11 cellular contexts compared by ENCODE assay signal in the genomic region with DNA sequence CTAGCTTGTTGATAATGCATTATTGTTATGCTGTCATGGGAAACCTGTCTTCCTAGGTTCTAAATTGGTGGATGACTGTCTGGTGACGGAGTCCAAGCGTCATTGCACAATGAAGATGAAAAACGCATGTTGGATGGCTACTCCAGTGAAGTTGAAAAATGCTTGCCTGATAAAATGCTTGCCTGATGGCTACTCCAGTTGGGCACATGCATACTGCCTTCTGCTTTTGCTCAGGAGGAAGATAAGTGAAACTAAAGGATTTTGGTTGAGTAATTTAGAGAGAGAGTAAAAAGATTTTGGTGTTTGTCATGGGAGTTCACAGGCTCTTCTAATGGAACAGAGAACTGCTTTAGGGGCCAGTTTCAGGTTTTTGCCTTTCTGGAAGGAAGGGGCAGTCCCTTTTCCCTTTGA.
DNase-seq lines count a peak whose midpoint lies in the region; ATAC-seq and TF ChIP-seq lines count a peak whose summit lies in the region.
"Had no signal": no experiment of that assay in that cellular context is flagged by ENCODE, and none has a peak within 500 bp of the region (broad histone marks: within the 10 kb centered on the region; RNA-seq: fewer than 3 reads in every experiment).

No MANE protein-coding gene starts in this region.

- no peak overlapping the region for H3K4me2 ChIP-seq in IMR-90 (ENCODE audit: low read depth, low read length)

- H4K5ac ChIP-seq in IMR-90 (ENCODE audit: low read depth, low read length): no peak overlapping the region; the same call in 1 of the 2 replicates

- no peak overlapping the region for H3K9ac ChIP-seq in IMR-90 (ENCODE audit: low read depth, low read length)

- H3K4me3 Mint-ChIP-seq in Calu3 (ENCODE audit: low read depth, unreplicated experiment): peak overlapping the region; percentile 54
- peak overlapping the region in 2 of 10 donors; percentile 0 to 31 for H3K4me3 Mint-ChIP-seq in naive thymus-derived CD4-positive, alpha-beta T cell
- H3K4me3 Mint-ChIP-seq: T-helper 1 cell treated with Interleukin-12 subunit alpha and Interleukin-12 subunit beta and Interleukin-4 antibody, amounts not matched to agents 30 μg/mL and 1 μg/mL, for 36 hours had no signal

- no peaks in the 10 kb centered on the region for H3K27me3 Mint-ChIP-seq in Calu3 (ENCODE audit: unreplicated experiment)
- no peaks in the 10 kb centered on the region for H3K27me3 Mint-ChIP-seq in naive thymus-derived CD4-positive, alpha-beta T cell

- dilution Hi-C loops in IMR-90 (cut with HindIII; ENCODE audit: low sequenced_read_pairs, unreplicated experiment): no loop called here

- H3K9me3 ChIP-seq in IMR-90 (ENCODE audit: control insufficient read depth, insufficient read depth, low read length) (no peaks in the 10 kb centered on the region), body of pancreas (no peaks in the 10 kb centered on the region)
- H3K9me3 ChIP-seq in naive thymus-derived CD4-positive, alpha-beta T cell (ENCODE audit: control insufficient read depth in 2 of 3, low read length in 3 of 3): no peaks in the 10 kb centered on the region
- H3K9me3 ChIP-seq: thoracic aorta had no signal

- WGBS in IMR-90 (ENCODE audit: extremely low coverage in 2 of 2, insufficient read length in 1 of 2), 2 experiments: 40% methylated on average over 3 of the region's 3 CpGs; no CpG with 5 or more reads in 1 of the 2 experiments
- WGBS in body of pancreas, 2 donors: 55 to 67% methylated on average over 3 of the region's 3 CpGs

- CTCF ChIA-PET in Calu3 (lab: Charles Lee): interaction anchor here (0.7 to 1.0 kb wide), 2 partner anchors 13 to 24 kb away, joined by 5 read pairs; no protein-coding TSS in a partner anchor
- CTCF ChIA-PET in IMR-90 (lab: Yijun Ruan, JAX): interaction anchor here (0.7 kb wide), 1 partner anchor 526 kb away, joined by 3 read pairs; no protein-coding TSS in a partner anchor
- CTCF ChIA-PET in naive thymus-derived CD4-positive, alpha-beta T cell (lab: Charles Lee): interaction anchor here (1.1 kb wide), 1 partner anchor 11 kb away, joined by 3 read pairs; no protein-coding TSS in a partner anchor

- TF ChIP-seq POLR2A in IMR-90 (IDR thresholded peaks at IDR 0.05; ENCODE audit: low read depth, low read length) (no peak), body of pancreas (IDR thresholded peaks at IDR 0.05) (no peak)

- H2AK5ac ChIP-seq in IMR-90 (ENCODE audit: low read depth, low read length): no peak overlapping the region

- peak overlapping the region; percentile 0; the same call in 1 of the 2 replicates for H3K4ac ChIP-seq in IMR-90 (ENCODE audit: low read depth, low read length)

- no peak overlapping the region for H2BK20ac ChIP-seq in IMR-90 (ENCODE audit: low read depth, low read length)

- peak overlapping the region; percentile 49; the same call in 1 of the 2 replicates for H3K14ac ChIP-seq in IMR-90 (replicated peaks; ENCODE audit: low read depth, low read length)

- H4K8ac ChIP-seq in IMR-90 (ENCODE audit: low read depth in 2 of 2, low read length in 2 of 2): no peak overlapping the region

- no peak for TF ChIP-seq RAD21 in IMR-90 (IDR thresholded peaks at IDR 0.05; ENCODE audit: low read length)

- H2BK120ac ChIP-seq in IMR-90 (ENCODE audit: low read depth, low read length): peak overlapping the region; percentile 0; the same call in 1 of the 2 replicates

- H3K27ac ChIP-seq in IMR-90 (ENCODE audit: insufficient read depth, low read length) (no peak overlapping the region), body of pancreas (no peak overlapping the region), coronary artery (no peak overlapping the region)
- no peak overlapping the region for H3K27ac ChIP-seq in naive thymus-derived CD4-positive, alpha-beta T cell (ENCODE audit: low read depth, low read length)
- H3K27ac ChIP-seq: thoracic aorta had no signal

- ATAC-seq in IMR-90 (ENCODE audit: low read depth) (no peak), body of pancreas (peak; percentile 53), GM21723 (IDR thresholded peaks at IDR 0.05; ENCODE audit: unreplicated experiment) (no peak)
- no peak for ATAC-seq in naive thymus-derived CD4-positive, alpha-beta T cell

- peaks cover 13% of the 10 kb centered on the region for H3K4me1 ChIP-seq in IMR-90 (ENCODE audit: control insufficient read depth, insufficient read depth, low read length)
- peaks cover 18% of the 10 kb centered on the region for H3K4me1 ChIP-seq in body of pancreas
- peaks cover 0 to 19% of the 10 kb centered on the region in 2 donors for H3K4me1 ChIP-seq in naive thymus-derived CD4-positive, alpha-beta T cell (ENCODE audit: control insufficient read depth in 2 of 2, insufficient read depth in 2 of 2, low read length in 2 of 2)

- no peak overlapping the region for H3K56ac ChIP-seq in IMR-90 (ENCODE audit: extremely low read depth, insufficient read depth, low read length)

- POLR2A ChIA-PET in IMR-90 (lab: Charles Lee; ENCODE audit: unreplicated experiment): no interaction called here
- POLR2A ChIA-PET in naive thymus-derived CD4-positive, alpha-beta T cell (lab: Charles Lee): interaction anchor here (0.6 kb wide), 1 partner anchor 131 kb away, joined by 4 read pairs; no protein-coding TSS in a partner anchor

- H3K4me3 ChIP-seq in IMR-90 (ENCODE audit: insufficient read depth, low read depth, low read length): no peak overlapping the region
- H3K4me3 ChIP-seq in body of pancreas: no peak overlapping the region
- H3K4me3 ChIP-seq in naive thymus-derived CD4-positive, alpha-beta T cell (ENCODE audit: low read length): no peak overlapping the region
- no peak overlapping the region for H3K4me3 ChIP-seq in coronary artery
- H3K4me3 ChIP-seq: thoracic aorta had no signal

- BruUV-seq in Calu3 (replicated peaks; lab: Mats Ljungman, UMichigan) (no TSS peak), IMR-90 (replicated peaks; lab: Mats Ljungman, UMichigan) (no TSS peak)

- H4K20me1 ChIP-seq in IMR-90 (ENCODE audit: insufficient read depth, low read length): peaks cover 13% of the 10 kb centered on the region; the same call in 1 of the 2 replicates

- peaks cover 20% of the 10 kb centered on the region for H3K9me1 ChIP-seq in IMR-90 (ENCODE audit: insufficient read depth, low read length)

- H3K9me3 Mint-ChIP-seq in Calu3 (ENCODE audit: low read depth, unreplicated experiment): no peaks in the 10 kb centered on the region
- peaks cover 0 to 2% (median 0%) of the 10 kb centered on the region in 11 donors for H3K9me3 Mint-ChIP-seq in naive thymus-derived CD4-positive, alpha-beta T cell
- H3K9me3 Mint-ChIP-seq: T-helper 1 cell treated with Interleukin-12 subunit alpha and Interleukin-12 subunit beta and Interleukin-4 antibody, amounts not matched to agents 30 μg/mL and 1 μg/mL, for 36 hours had no signal

- H3K79me1 ChIP-seq in IMR-90 (ENCODE audit: low read depth in 1 of 2, low read length in 2 of 2): peaks cover 34 to 82% of the 10 kb centered on the region in 2 experiments

- in situ Hi-C loops in IMR-90 (cut with MboI; ENCODE audit: low sequenced_read_pairs): no loop called here

- H3K18ac ChIP-seq in IMR-90 (ENCODE audit: low read depth, low read length): no peak overlapping the region; the same call in 1 of the 2 replicates

- peaks cover 70% of the 10 kb centered on the region for H3K4me1 Mint-ChIP-seq in Calu3 (ENCODE audit: low read depth, unreplicated experiment)
- peaks cover 35 to 92% (median 72%) of the 10 kb centered on the region in 7 donors for H3K4me1 Mint-ChIP-seq in naive thymus-derived CD4-positive, alpha-beta T cell

- no peak for TF ChIP-seq CTCF in Calu3 (IDR thresholded peaks at IDR 0.05; ENCODE audit: unreplicated experiment)
- TF ChIP-seq CTCF in IMR-90 (conservative IDR thresholded peaks at IDR 0.05; ENCODE audit: low read depth, low read length): no peak
- no peak for TF ChIP-seq CTCF in body of pancreas (IDR thresholded peaks at IDR 0.05)
- no peak for TF ChIP-seq CTCF in coronary artery (IDR thresholded peaks at IDR 0.05)

- no peak overlapping the region; the same call in 1 of the 2 replicates for H4K91ac ChIP-seq in IMR-90 (ENCODE audit: insufficient read depth, low read depth, low read length)

- intact Hi-C loops in Calu3 (cut with micrococcal nuclease; ENCODE audit: unreplicated experiment) (no loop called here), IMR-90 (cut with micrococcal nuclease) (no loop called here), body of pancreas (cut with DNase I) (no loop called here)
- intact Hi-C loops in naive thymus-derived CD4-positive, alpha-beta T cell (cut with micrococcal nuclease): no loop called here

- H3K27me3 ChIP-seq in IMR-90 (ENCODE audit: control insufficient read depth, insufficient read depth, low read length) (no peaks in the 10 kb centered on the region), body of pancreas (no peaks in the 10 kb centered on the region)
- H3K27me3 ChIP-seq in naive thymus-derived CD4-positive, alpha-beta T cell (ENCODE audit: control insufficient read depth in 2 of 2, insufficient read depth in 2 of 2, low read length in 2 of 2): no peaks in the 10 kb centered on the region

- no peak overlapping the region for H2AK9ac ChIP-seq in IMR-90 (replicated peaks; ENCODE audit: low read depth, low read length, poor library complexity)

- no peak overlapping the region for H2AFZ ChIP-seq in IMR-90 (replicated peaks; ENCODE audit: low read length, poor library complexity)

- DNase-seq in Calu3 (peak; percentile 23), IMR-90 (peak; percentile 77), body of pancreas (peak in 1 of 4 donors; percentile 30), COR-L47 (lab: John Stamatoyannopoulos, UW) (no peak), coronary artery (ENCODE audit: low spot score) (no peak)
- no peak for DNase-seq in naive thymus-derived CD4-positive, alpha-beta T cell
- DNase-seq: activated naive CD4-positive, alpha-beta T cell treated with Interleukin-2 at 50 U/mL for 16 hours; stimulated activated CD4-positive, alpha-beta T cell treated with anti-CD3 and anti-CD28 coated beads, Interleukin-15, amount 100 ng/mL, for 24 hours had no signal

- H3K36me3 ChIP-seq in IMR-90 (ENCODE audit: control insufficient read depth, insufficient read depth, low read length) (no peaks in the 10 kb centered on the region), body of pancreas (replicated peaks in 1 of 2; ENCODE audit: insufficient read depth in 1 of 2, low read depth in 2 of 2) (no peaks in the 10 kb centered on the region)
- no peaks in the 10 kb centered on the region for H3K36me3 ChIP-seq in naive thymus-derived CD4-positive, alpha-beta T cell (ENCODE audit: control insufficient read depth in 2 of 3, insufficient read depth in 3 of 3, low read length in 3 of 3)
- H3K36me3 ChIP-seq: thoracic aorta had no signal

- H3K36me3 Mint-ChIP-seq in Calu3 (ENCODE audit: insufficient read depth, unreplicated experiment): peaks cover 26% of the 10 kb centered on the region
- H3K36me3 Mint-ChIP-seq in naive thymus-derived CD4-positive, alpha-beta T cell: peaks cover 0 to 19% (median 3%) of the 10 kb centered on the region in 5 donors

- H2BK15ac ChIP-seq in IMR-90 (ENCODE audit: low read depth, low read length): no peak overlapping the region

- H2BK5ac ChIP-seq in IMR-90 (ENCODE audit: low read depth, low read length, poor library complexity, severe bottlenecking): no peak overlapping the region

- peak overlapping the region; percentile 89 for H3K27ac Mint-ChIP-seq in Calu3 (ENCODE audit: unreplicated experiment)
- H3K27ac Mint-ChIP-seq in naive thymus-derived CD4-positive, alpha-beta T cell: peak overlapping the region in 7 of 9 donors; percentile 3 to 77 (median 47)
- H3K27ac Mint-ChIP-seq: T-helper 1 cell treated with Interleukin-12 subunit alpha and Interleukin-12 subunit beta and Interleukin-4 antibody, amounts not matched to agents 30 μg/mL and 1 μg/mL, for 36 hours had no signal

- no peak overlapping the region for H3K23ac ChIP-seq in IMR-90 (ENCODE audit: low read depth, low read length)

Comparison
In these comparisons a context has a peak if more than half of its experiments do, and no peak if none do; other contexts are left out.
1. DNase-seq: peak in Calu3 (single experiment) and IMR-90 (single experiment); none in naive thymus-derived CD4-positive, alpha-beta T cell (0 of 9), COR-L47 (single experiment) and coronary artery (single experiment).